10 cellular contexts compared by ENCODE assay signal in the genomic region with DNA sequence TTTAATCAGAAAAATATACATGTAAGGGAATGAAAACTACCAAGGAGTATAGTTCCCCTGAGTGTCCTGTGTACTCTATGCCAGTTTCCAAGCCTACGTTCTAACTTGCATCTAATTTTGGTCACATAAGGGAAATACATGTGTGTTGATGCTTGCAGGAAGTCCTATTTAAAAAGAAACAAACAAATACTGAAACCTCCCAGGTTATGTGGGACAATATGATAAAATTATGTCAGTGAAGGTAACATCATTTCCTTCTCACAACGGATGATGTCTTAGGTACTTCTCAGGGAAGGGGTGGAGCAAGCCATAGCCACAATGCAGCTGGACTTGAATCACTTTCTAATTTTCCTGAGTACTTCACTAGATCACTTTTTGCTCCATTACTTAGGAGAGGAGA.
DNase-seq lines count a peak whose midpoint lies in the region; ATAC-seq and TF ChIP-seq lines count a peak whose summit lies in the region.
"Had no signal": no experiment of that assay in that cellular context is flagged by ENCODE, and none has a peak within 500 bp of the region (broad histone marks: within the 10 kb centered on the region; RNA-seq: fewer than 3 reads in every experiment).

No MANE protein-coding gene starts in this region.

- DNase-seq in PC-3 (no peak), fibroblast of villous mesenchyme (ENCODE audit: low read depth) (peak; percentile 27), NCI-H345 treated with DMSO at 0.1 percent for 48 hours (lab: John Stamatoyannopoulos, UW; ENCODE audit: unreplicated experiment) (no peak), NCI-H1417 treated with DMSO at 0.1 percent for 48 hours (lab: John Stamatoyannopoulos, UW) (no peak), A172 (ENCODE audit: low spot score) (no peak)
- DNase-seq: NCI-H510A had no signal

- no peak overlapping the region for H3K4me3 ChIP-seq in PC-3 (ENCODE audit: low read length)
- no peak overlapping the region for H3K4me3 ChIP-seq in fibroblast of villous mesenchyme (ENCODE audit: low read depth, low read length)
- H3K4me3 ChIP-seq in rectal smooth muscle tissue (ENCODE audit: low read length): peak overlapping the region; percentile 6

- CTCF ChIA-PET in PC-3 (lab: Charles Lee): interaction anchor here (0.7 kb wide), 1 partner anchor 100 kb away, joined by 3 read pairs; no protein-coding TSS in a partner anchor

- H3K36me3 ChIP-seq in PC-3 (ENCODE audit: low read depth, low read length) (no peaks in the 10 kb centered on the region), rectal smooth muscle tissue (ENCODE audit: control insufficient read depth, insufficient read depth, low read length) (no peaks in the 10 kb centered on the region)

- no peak for TF ChIP-seq CTCF in PC-3 (conservative IDR thresholded peaks at IDR 0.05; ENCODE audit: low read depth, low read length)
- TF ChIP-seq CTCF in fibroblast of villous mesenchyme (IDR thresholded peaks at IDR 0.05; ENCODE audit: insufficient read depth, low read depth, low read length): no peak

- no peaks in the 10 kb centered on the region for H3K9me3 ChIP-seq in PC-3 (ENCODE audit: low read length)

- intact Hi-C loops in PC-3 (cut with micrococcal nuclease): no loop called here

- H3F3A ChIP-seq in PC-3 (ENCODE audit: low read length, unreplicated experiment): no peaks in the 10 kb centered on the region

- POLR2A ChIA-PET in PC-3 (lab: Charles Lee; ENCODE audit: unreplicated experiment): interaction anchor here (0.6 kb wide), 1 partner anchor 57 kb away, joined by 5 read pairs; no protein-coding TSS in a partner anchor

- H3K9ac ChIP-seq in PC-3 (ENCODE audit: low read length) (no peak overlapping the region), rectal smooth muscle tissue (ENCODE audit: low read length) (no peak overlapping the region)

- no peak overlapping the region for H2AFZ ChIP-seq in PC-3 (ENCODE audit: low read length)

- no peaks in the 10 kb centered on the region for H3K9me2 ChIP-seq in PC-3 (replicated peaks; ENCODE audit: low read length)

- ATAC-seq in GM18517 (IDR thresholded peaks at IDR 0.05; ENCODE audit: unreplicated experiment) (peak; percentile 38), PC-3 (no peak), GM19328 (IDR thresholded peaks at IDR 0.05; ENCODE audit: unreplicated experiment) (no peak)

- peak overlapping the region; percentile 50 for H3K4me2 ChIP-seq in PC-3 (ENCODE audit: low read length)

- no TSS peak for BruUV-seq in PC-3 (replicated peaks; lab: Mats Ljungman, UMichigan)

- peaks cover 36% of the 10 kb centered on the region for H3K79me2 ChIP-seq in PC-3 (ENCODE audit: low read length)

- H3K4me1 ChIP-seq in PC-3 (ENCODE audit: insufficient read depth, low read length): peaks cover 39% of the 10 kb centered on the region
- H3K4me1 ChIP-seq in rectal smooth muscle tissue (ENCODE audit: control insufficient read depth, insufficient read depth, low read length): peaks cover 19% of the 10 kb centered on the region

- no peaks in the 10 kb centered on the region for H4K20me1 ChIP-seq in PC-3 (ENCODE audit: low read length)

- H3K27ac ChIP-seq in PC-3 (ENCODE audit: low read length): peak overlapping the region; percentile 30
- peak overlapping the region; percentile 51 for H3K27ac ChIP-seq in rectal smooth muscle tissue (ENCODE audit: low read depth, low read length)
- H3K27ac ChIP-seq: VCaP had no signal

- H3K27me3 ChIP-seq in PC-3 (ENCODE audit: low read length) (no peaks in the 10 kb centered on the region), rectal smooth muscle tissue (ENCODE audit: control insufficient read depth, insufficient read depth, low read length) (no peaks in the 10 kb centered on the region)
